ENCODE assay signal across 1 cellular context in genomic region chr18:5885337-5885736, GRCh38.
TF ChIP-seq lines count a peak whose summit lies in the region.

No MANE protein-coding gene starts in this region.

TF ChIP-seq in H1, 55 proteins besides CTCF, POLR2A, EP300 and RAD21 (continued from another document):
- no peak for TF ChIP-seq CHD7 (IDR thresholded peaks at IDR 0.05; ENCODE audit: insufficient replicate concordance, low read length)
- TF ChIP-seq NRF1 (IDR thresholded peaks at IDR 0.05; ENCODE audit: low read depth, low read length): no peak
- no peak for TF ChIP-seq GABPA (IDR thresholded peaks at IDR 0.05; ENCODE audit: borderline replicate concordance, insufficient read depth, low read length)
- TF ChIP-seq POLR2AphosphoS5 (IDR thresholded peaks at IDR 0.05; ENCODE audit: low read depth, low read length): no peak
- no peak for TF ChIP-seq HDAC2 (IDR thresholded peaks at IDR 0.05; ENCODE audit: borderline replicate concordance in 1 of 2, low read depth in 2 of 2, low read length in 2 of 2)
- TF ChIP-seq SAP30 (IDR thresholded peaks at IDR 0.05; ENCODE audit: insufficient read depth, insufficient replicate concordance, low read length): no peak
- no peak for TF ChIP-seq CREB1 (IDR thresholded peaks at IDR 0.05)
- TF ChIP-seq KDM1A (IDR thresholded peaks at IDR 0.05; ENCODE audit: borderline replicate concordance, low read length): no peak
- no peak for TF ChIP-seq CHD2 (IDR thresholded peaks at IDR 0.05; ENCODE audit: low read length)
- no peak for TF ChIP-seq RFX5 (IDR thresholded peaks at IDR 0.05; ENCODE audit: borderline replicate concordance, low read depth, low read length)
- TF ChIP-seq SUZ12 (IDR thresholded peaks at IDR 0.05; ENCODE audit: low read length): no peak
- no peak for TF ChIP-seq JUND (IDR thresholded peaks at IDR 0.05; ENCODE audit: low read length)
- no peak for TF ChIP-seq BCL11A (IDR thresholded peaks at IDR 0.05; ENCODE audit: low read depth in 2 of 2, low read length in 2 of 2)
- TF ChIP-seq YY1 (IDR thresholded peaks at IDR 0.05; ENCODE audit: low read depth, low read length): no peak
- TF ChIP-seq CBX8 (IDR thresholded peaks at IDR 0.05; ENCODE audit: borderline replicate concordance, low read depth, low read length): no peak
- TF ChIP-seq CTBP2 (IDR thresholded peaks at IDR 0.05; ENCODE audit: borderline replicate concordance, insufficient read depth, insufficient read length, low read length): no peak
- no peak for TF ChIP-seq KDM5A (IDR thresholded peaks at IDR 0.05; ENCODE audit: low read length)
- no peak for TF ChIP-seq SP2 (IDR thresholded peaks at IDR 0.05; ENCODE audit: low read length)
TF ChIP-seq in H1: peak in this region for 0.
